Comparison of ENCODE assay signal across 8 cellular contexts in genomic region chr11:13668102-13668956, GRCh38. TPM values are rescaled to one million over a fixed set of nuclear protein-coding genes. Genes with fewer than 3 reads are reported as not detected.
DNase-seq lines count a peak whose midpoint lies in the region; ATAC-seq and TF ChIP-seq lines count a peak whose summit lies in the region.

Gene FAR1 (plus strand): TSS chr11:13668668. CDS start chr11:13694766, 26,098 bp downstream.

- intact Hi-C loops in activated B cell treated with CpG ODN at 0.5 μM for 24 hours (cut with micrococcal nuclease): loop anchor here (1.0 to 10.0 kb wide), 9 partner anchors 205 to 1446 kb away; partner anchors contain the start of genes BTBD10, COPB1, CYP2R1 and INSC
- intact Hi-C loops in spleen (cut with DNase I; ENCODE audit: low total_unique reads): no loop called here

- CTCF ChIA-PET in activated B cell treated with CpG ODN at 0.5 μM for 24 hours (lab: Charles Lee): interaction anchor here (0.9 to 1.4 kb wide), 2 partner anchors 181 to 640 kb away, joined by 4 read pairs; no protein-coding TSS in a partner anchor

- H3K36me3 ChIP-seq in spleen: no peaks in the 10 kb centered on the region

- H3K9me3 Mint-ChIP-seq in activated B cell treated with CpG ODN at 0.5 μM for 24 hours: no peaks in the 10 kb centered on the region

- WGBS in spleen, 5 donors: 0 to 1% (median 0%) methylated on average over 44 to 104 of the region's 104 CpGs

- H3K27me3 Mint-ChIP-seq in activated B cell treated with CpG ODN at 0.5 μM for 24 hours: peaks cover 7% of the 10 kb centered on the region

- peaks cover 14 to 54% (median 47%) of the 10 kb centered on the region in 6 donors for H3K4me1 ChIP-seq in spleen

- H3K27me3 ChIP-seq in spleen (replicated peaks in 1 of 7): no peaks in the 10 kb centered on the region

- H3K4me1 Mint-ChIP-seq in activated B cell treated with CpG ODN at 0.5 μM for 24 hours: peaks cover 44% of the 10 kb centered on the region

- peak within 1 kb of the TSS; percentile 95 for H3K27ac Mint-ChIP-seq in activated B cell treated with CpG ODN at 0.5 μM for 24 hours

- H3K4me3 ChIP-seq in AG09309 (ENCODE audit: control insufficient read depth, low read depth, low read length) (peak within 1 kb of the TSS; percentile 80), spleen (peak within 1 kb of the TSS; percentile 87 to 99 (median 93))

- POLR2A ChIA-PET in activated B cell treated with CpG ODN at 0.5 μM for 24 hours (lab: Charles Lee): interaction anchor here (0.8 to 2.6 kb wide), 5 partner anchors 13 to 1223 kb away, joined by 3 to 21 read pairs (median 4); partner anchors contain the start of genes BTBD10 and CYP2R1

- H3K9me3 ChIP-seq in spleen: no peaks in the 10 kb centered on the region

- peak; percentile 96 for DNase-seq in AG09309 (ENCODE audit: low read depth)
- DNase-seq in NCI-H226: peak; percentile 100
- DNase-seq in activated B cell treated with CpG ODN at 0.5 μM for 24 hours: peak; percentile 93
- peak; percentile 81 to 100 (median 98) for DNase-seq in caudate nucleus (lab: John Stamatoyannopoulos, UW)
- peak; percentile 99 for DNase-seq in iPS-NIHi7 (ENCODE audit: extremely low spot score)
- DNase-seq in spleen: peak; percentile 100

- peak; percentile 92 for ATAC-seq in GM18909 (IDR thresholded peaks at IDR 0.05; ENCODE audit: poor library complexity, unreplicated experiment)
- ATAC-seq in HG03175 (IDR thresholded peaks at IDR 0.05; ENCODE audit: unreplicated experiment): peak; percentile 91
- peak; percentile 91 for ATAC-seq in activated B cell treated with CpG ODN at 0.5 μM for 24 hours (ENCODE audit: low read depth)

- peak; percentile 36 for TF ChIP-seq CTCF in AG09309 (IDR thresholded peaks at IDR 0.05; ENCODE audit: control insufficient read depth, insufficient read depth, low read depth, low read length, missing control alignments)
- no peak for TF ChIP-seq CTCF in activated B cell treated with CpG ODN at 0.5 μM for 24 hours (IDR thresholded peaks at IDR 0.05)
- TF ChIP-seq CTCF in spleen (IDR thresholded peaks at IDR 0.05 in 8 of 11, conservative IDR thresholded peaks at IDR 0.05 in 3 of 11): peak; percentile 56 to 95 (median 81)

- peaks cover 11% of the 10 kb centered on the region for H3K36me3 Mint-ChIP-seq in activated B cell treated with CpG ODN at 0.5 μM for 24 hours (ENCODE audit: low read depth)

- H3K4me3 Mint-ChIP-seq in activated B cell treated with CpG ODN at 0.5 μM for 24 hours: peak within 1 kb of the TSS; percentile 99

- H3K27ac ChIP-seq in caudate nucleus (ENCODE audit: low read depth, low read length) (peak within 1 kb of the TSS; percentile 73), spleen (peak within 1 kb of the TSS; percentile 85 to 98 (median 94))

- TF ChIP-seq POLR2A in spleen (IDR thresholded peaks at IDR 0.05): peak in 1 of 3 donors; percentile 59

RNA-seq across cellular contexts. Expression of gene FAR1, which starts in this region (rescaled TPM):
- total RNA-seq in activated B cell treated with CpG ODN at 0.5 μM for 24 hours: 39.2 and 48.4 TPM in 2 replicates
- total RNA-seq in spleen: 10 to 100 TPM; 56.3 to 83.2 (median 63.2) TPM
- 10 to 100 TPM; 13.6 to 21.1 (median 16.7) TPM for polyA plus RNA-seq in spleen

Comparison
In these comparisons a context has a peak if more than half of its experiments do, and no peak if none do; other contexts are left out.
1. Peak in every context shown above with its lines: DNase-seq, ATAC-seq, H3K4me3 ChIP-seq and H3K27ac ChIP-seq.